In genomic region chr2:169036717-169037450, GRCh38 we compare ENCODE assay signal across 14 cellular contexts. TPM values are rescaled to one million over a fixed set of nuclear protein-coding genes. Genes with fewer than 3 reads are reported as not detected.
DNase-seq lines count a peak whose midpoint lies in the region; ATAC-seq, FAIRE-seq and TF ChIP-seq lines count a peak whose summit lies in the region.
"Had no signal": no experiment of that assay in that cellular context is flagged by ENCODE, and none has a peak within 500 bp of the region (broad histone marks: within the 10 kb centered on the region; RNA-seq: fewer than 3 reads in every experiment).

No MANE protein-coding gene starts in this region.

- no peak overlapping the region for H3K4me3 Mint-ChIP-seq in T-helper 2 cell treated with Interferon-gamma antibody and Interleukin-4, amounts not matched to agents 5 μg/mL and 100 μg/mL, for 36 hours
- no peak overlapping the region for H3K4me3 Mint-ChIP-seq in stimulated activated naive CD8-positive, alpha-beta T cell treated with anti-CD3 and anti-CD28 coated beads, Interleukin-15, amount 100 ng/mL, for 72 hours
- H3K4me3 Mint-ChIP-seq: activated CD4-positive, alpha-beta T cell treated with anti-CD3 and anti-CD28 coated beads, Interleukin-2, amount 10 ng/mL, durations not matched to agents 24 days and 14 days had no signal

- H3K4me3 ChIP-seq in HEK293 (ENCODE audit: low read depth, low read length) (no peak overlapping the region), left lung (no peak overlapping the region)
- H3K4me3 ChIP-seq: coronary artery had no signal

- H3K27me3 ChIP-seq in left lung: no peaks in the 10 kb centered on the region

- DNase-seq in left lung (no peak), NCI-H2171 (lab: John Stamatoyannopoulos, UW) (no peak), D721Med (ENCODE audit: insufficient read length, low spot score) (no peak)
- no peak for DNase-seq in T-helper 2 cell treated with Interferon-gamma antibody and Interleukin-4, amounts not matched to agents 5 μg/mL and 100 μg/mL, for 36 hours (ENCODE audit: low spot score)
- DNase-seq in stimulated activated naive CD8-positive, alpha-beta T cell treated with anti-CD3 and anti-CD28 coated beads, Interleukin-15, amount 100 ng/mL, for 72 hours: no peak
- DNase-seq: activated CD4-positive, alpha-beta T cell treated with anti-CD3 and anti-CD28 coated beads, Interleukin-2, amount 10 ng/mL, durations not matched to agents 24 days and 14 days; activated naive CD4-positive, alpha-beta T cell treated with anti-CD3 and anti-CD28 coated beads, Interleukin-2, amount 50 U/mL, for 16 hours; head of caudate nucleus; NCI-H187; retina had no signal

- H3K36me3 ChIP-seq in HEK293 (ENCODE audit: control insufficient read depth in 2 of 2, insufficient read depth in 1 of 2, low read length in 2 of 2) (no peaks in the 10 kb centered on the region), left lung (no peaks in the 10 kb centered on the region)

- H3K4me1 Mint-ChIP-seq in T-helper 2 cell treated with Interferon-gamma antibody and Interleukin-4, amounts not matched to agents 5 μg/mL and 100 μg/mL, for 36 hours (ENCODE audit: low read depth): peaks cover 24% of the 10 kb centered on the region
- peaks cover 7% of the 10 kb centered on the region for H3K4me1 Mint-ChIP-seq in stimulated activated naive CD8-positive, alpha-beta T cell treated with anti-CD3 and anti-CD28 coated beads, Interleukin-15, amount 100 ng/mL, for 72 hours

- no peak for FAIRE-seq in D721Med (lab: Jason Lieb, UNC)

- peaks cover 4% of the 10 kb centered on the region for H3K36me3 Mint-ChIP-seq in T-helper 2 cell treated with Interferon-gamma antibody and Interleukin-4, amounts not matched to agents 5 μg/mL and 100 μg/mL, for 36 hours (ENCODE audit: low read depth)

- intact Hi-C loops in left lung (cut with DNase I): no loop called here

- POLR2A ChIA-PET in HEK293 (lab: Yijun Ruan, JAX): no interaction called here

- H3K9me3 ChIP-seq in HEK293 (ENCODE audit: control insufficient read depth, insufficient read depth, low read depth, low read length) (no peaks in the 10 kb centered on the region), left lung (peaks cover 0 to under 1% of the 10 kb centered on the region in 2 donors)

- peak; percentile 67 for ATAC-seq in GM18907 (IDR thresholded peaks at IDR 0.05; ENCODE audit: unreplicated experiment)
- ATAC-seq in HG03520 (IDR thresholded peaks at IDR 0.05; ENCODE audit: unreplicated experiment): peak; percentile 60
- ATAC-seq in left lung: peak; percentile 73
- ATAC-seq in stimulated activated naive CD8-positive, alpha-beta T cell treated with anti-CD3 and anti-CD28 coated beads, Interleukin-15, amount 100 ng/mL, for 72 hours: no peak

- no peaks in the 10 kb centered on the region for H3K4me1 ChIP-seq in HEK293 (ENCODE audit: control insufficient read depth, insufficient read depth, low read length)
- peaks cover 0 to 20% of the 10 kb centered on the region in 2 donors for H3K4me1 ChIP-seq in left lung

- peaks cover 12% of the 10 kb centered on the region for H3K9me3 Mint-ChIP-seq in T-helper 2 cell treated with Interferon-gamma antibody and Interleukin-4, amounts not matched to agents 5 μg/mL and 100 μg/mL, for 36 hours
- H3K9me3 Mint-ChIP-seq in stimulated activated naive CD8-positive, alpha-beta T cell treated with anti-CD3 and anti-CD28 coated beads, Interleukin-15, amount 100 ng/mL, for 72 hours: peaks cover 5 to 19% of the 10 kb centered on the region in 2 donors

- H3K27ac Mint-ChIP-seq in T-helper 2 cell treated with Interferon-gamma antibody and Interleukin-4, amounts not matched to agents 5 μg/mL and 100 μg/mL, for 36 hours: no peak overlapping the region
- H3K27ac Mint-ChIP-seq in stimulated activated naive CD8-positive, alpha-beta T cell treated with anti-CD3 and anti-CD28 coated beads, Interleukin-15, amount 100 ng/mL, for 72 hours: no peak overlapping the region
- H3K27ac Mint-ChIP-seq: activated CD4-positive, alpha-beta T cell treated with anti-CD3 and anti-CD28 coated beads, Interleukin-2, amount 10 ng/mL, durations not matched to agents 24 days and 14 days had no signal

- H3K27ac ChIP-seq in HEK293 (ENCODE audit: extremely low read depth, low read depth, low read length) (no peak overlapping the region), left lung (peak overlapping the region in 1 of 2 donors; percentile 61)
- H3K27ac ChIP-seq: coronary artery had no signal

- CTCF ChIA-PET in HEK293 (lab: Yijun Ruan, JAX): interaction anchor here (1.2 kb wide), 1 partner anchor 72 kb away, joined by 3 read pairs; no protein-coding TSS in a partner anchor

- TF ChIP-seq CTCF in HEK293 (tag by site-specific recombination; IDR thresholded peaks at IDR 0.05): no peak
- TF ChIP-seq CTCF in left lung (IDR thresholded peaks at IDR 0.05): no peak
- TF ChIP-seq CTCF in D721Med (IDR thresholded peaks at IDR 0.05; ENCODE audit: insufficient read depth, missing control alignments): no peak

- no peaks in the 10 kb centered on the region for H3K27me3 Mint-ChIP-seq in T-helper 2 cell treated with Interferon-gamma antibody and Interleukin-4, amounts not matched to agents 5 μg/mL and 100 μg/mL, for 36 hours (ENCODE audit: low read depth)
- no peaks in the 10 kb centered on the region for H3K27me3 Mint-ChIP-seq in stimulated activated naive CD8-positive, alpha-beta T cell treated with anti-CD3 and anti-CD28 coated beads, Interleukin-15, amount 100 ng/mL, for 72 hours
- H3K27me3 Mint-ChIP-seq: activated CD4-positive, alpha-beta T cell treated with anti-CD3 and anti-CD28 coated beads, Interleukin-2, amount 10 ng/mL, durations not matched to agents 24 days and 14 days had no signal

TF ChIP-seq in HEK293, 187 proteins besides CTCF, POLR2A, EP300 and RAD21:
- TF ChIP-seq ZNF248 (tag by site-specific recombination; IDR thresholded peaks at IDR 0.05) (no peak), ZEB2 (tag by site-specific recombination; IDR thresholded peaks at IDR 0.05) (no peak), EGR2 (tag by site-specific recombination; IDR thresholded peaks at IDR 0.05; ENCODE audit: low read depth) (peak; percentile 58; the same call in 1 of the 2 replicates), ZFHX2 (tag by site-specific recombination; conservative IDR thresholded peaks at IDR 0.05) (0 out of 2 replicates have a peak, but pooled peaks have one; percentile 10)

RNA-seq across cellular contexts. Expression of gene ABCB11, which starts 5.8 kb away (rescaled TPM):
- total RNA-seq in left lung: under 1 TPM in 1 of 2 donors, not detected in 1; 0.08 TPM
- total RNA-seq: activated CD4-positive, alpha-beta T cell treated with anti-CD3 and anti-CD28 coated beads, Interleukin-2, amount 10 ng/mL, durations not matched to agents 24 days and 14 days had no signal

RNA-seq across cellular contexts. Expression of gene DHRS9, which starts 32.5 kb away (rescaled TPM):
- 1 to 10 TPM; 3.9 to 8.5 TPM for total RNA-seq in left lung
